20 cellular contexts compared by ENCODE assay signal in genomic region chr20:20709858-20710257, GRCh38. TPM values are rescaled to one million over a fixed set of nuclear protein-coding genes. Genes with fewer than 3 reads are reported as not detected.
DNase-seq lines count a peak whose midpoint lies in the region; ATAC-seq, FAIRE-seq and TF ChIP-seq lines count a peak whose summit lies in the region.
"Had no signal": no experiment of that assay in that cellular context is flagged by ENCODE, and none has a peak within 500 bp of the region (broad histone marks: within the 10 kb centered on the region; RNA-seq: fewer than 3 reads in every experiment).

No MANE protein-coding gene starts in this region.

- H3F3A ChIP-seq in smooth muscle cell (ENCODE audit: low read depth): no peaks in the 10 kb centered on the region

- H3K27me3 Mint-ChIP-seq in activated CD4-positive, alpha-beta T cell treated with anti-CD3 and anti-CD28 coated beads, Interleukin-2, amount 10 ng/mL, durations not matched to agents 24 days and 14 days: no peaks in the 10 kb centered on the region
- H3K27me3 Mint-ChIP-seq: naive B cell had no signal

- H3K4me2 ChIP-seq in K562 (ENCODE audit: insufficient read depth, low read length): no peak overlapping the region
- no peak overlapping the region for H3K4me2 ChIP-seq in smooth muscle cell

- no peak for TF ChIP-seq RAD21 in K562 (CRISPR knock-in tag; conservative IDR thresholded peaks at IDR 0.05 in 1 of 2, IDR thresholded peaks at IDR 0.05 in 1 of 2)

- no peak for ATAC-seq in K562
- no peak for ATAC-seq in right lobe of liver
- ATAC-seq: activated naive CD4-positive, alpha-beta T cell treated with anti-CD3 and anti-CD28 coated beads, Interleukin-2, amount 50 U/mL, for 72 hours had no signal

- in situ Hi-C loops in K562 (cut with MboI): no loop called here

- no peak overlapping the region for H3K9ac ChIP-seq in K562 (ENCODE audit: insufficient read depth in 1 of 2, low read depth in 2 of 2, low read length in 2 of 2)
- no peak overlapping the region for H3K9ac ChIP-seq in smooth muscle cell (ENCODE audit: low read depth)

- H3K27ac ChIP-seq in HL-60 (replicated peaks) (peak overlapping the region; percentile 83), K562 (ENCODE audit: extremely low read depth, low read depth, low read length) (no peak overlapping the region), right lobe of liver (peak overlapping the region; percentile 81 to 90 (median 90)), smooth muscle cell (ENCODE audit: low read depth) (no peak overlapping the region), RWPE1 (no peak overlapping the region), uterus (peak overlapping the region in 1 of 2 donors; percentile 26)
- H3K27ac ChIP-seq: cardiac muscle cell had no signal

- DNase-seq in HL-60 (ENCODE audit: low read depth in 1 of 2, low spot score in 1 of 2): no peak
- DNase-seq in K562 (ENCODE audit: extremely low read depth in 1 of 4, low spot score in 3 of 4): no peak
- no peak for DNase-seq in right lobe of liver
- no peak for DNase-seq in smooth muscle cell (lab: John Stamatoyannopoulos, UW; ENCODE audit: unreplicated experiment)
- DNase-seq in RWPE1 (ENCODE audit: low spot score): no peak
- DNase-seq in uterus: no peak
- no peak for DNase-seq in activated CD4-positive, alpha-beta T cell treated with anti-CD3 and anti-CD28 coated beads, Interleukin-2, amount 10 ng/mL, durations not matched to agents 24 days and 14 days
- DNase-seq: activated CD4-positive, CD25-positive, alpha-beta regulatory T cell treated with anti-CD3 and anti-CD28 coated beads, Interleukin-2, amount 50 U/mL, for 72 hours; BE2C; DMS 273 treated with DMSO at 0.1 percent for 48 hours; effector memory CD4-positive, alpha-beta T cell; H7; naive B cell; NCI-H1694 treated with DMSO at 0.1 percent for 48 hours; NCI-H446 treated with DMSO at 0.1 percent for 48 hours; SHP77 treated with DMSO at 0.1 percent for 48 hours; substantia nigra had no signal

- no peaks in the 10 kb centered on the region for H3K9me3 Mint-ChIP-seq in activated CD4-positive, alpha-beta T cell treated with anti-CD3 and anti-CD28 coated beads, Interleukin-2, amount 10 ng/mL, durations not matched to agents 24 days and 14 days
- H3K9me3 Mint-ChIP-seq: T-helper 1 cell treated with Interleukin-12 subunit alpha and Interleukin-12 subunit beta and Interleukin-4 antibody, amounts not matched to agents 30 μg/mL and 1 μg/mL, for 36 hours had no signal

- CTCF ChIA-PET in K562 (lab: Yijun Ruan, JAX; ENCODE audit: low intra/inter-chr PET ratio): no interaction called here
- CTCF ChIA-PET in RWPE1 (lab: Yijun Ruan, JAX): no interaction called here

- H3K4me1 ChIP-seq in K562 (replicated peaks in 1 of 2; ENCODE audit: control insufficient read depth in 2 of 2, insufficient read depth in 2 of 2, low read length in 2 of 2) (peaks cover 13% of the 10 kb centered on the region in 2 experiments; a peak in 4 of 5 replicates), right lobe of liver (peaks cover 0 to 38% (median 13%) of the 10 kb centered on the region in 4 donors), smooth muscle cell (ENCODE audit: low read depth) (peaks cover 12% of the 10 kb centered on the region), uterus (no peaks in the 10 kb centered on the region)
- H3K4me1 ChIP-seq: BE2C had no signal

- TF ChIP-seq EP300 in K562 (IDR thresholded peaks at IDR 0.05; ENCODE audit: low read length): no peak

- 66% methylated on average over 4 of the region's 4 CpGs for WGBS in K562 (ENCODE audit: insufficient coverage, low coverage, missing lambda C conversion rate)
- 37% methylated on average over 4 of the region's 4 CpGs for WGBS in right lobe of liver (ENCODE audit: insufficient coverage, low coverage, low lambda C conversion rate, missing lambda C conversion rate)
- 95% methylated on average over 4 of the region's 4 CpGs for WGBS in smooth muscle cell (ENCODE audit: low lambda C conversion rate)

- no peak for FAIRE-seq in K562 (lab: Jason Lieb, UNC)

- no peak for TF ChIP-seq POLR2A in K562 (conservative IDR thresholded peaks at IDR 0.05)
- no peak for TF ChIP-seq POLR2A in right lobe of liver (IDR thresholded peaks at IDR 0.05)
- no peak for TF ChIP-seq POLR2A in uterus (IDR thresholded peaks at IDR 0.05)

- H3K9me3 ChIP-seq in K562 (replicated peaks; ENCODE audit: control insufficient read depth, insufficient read depth, low read depth, low read length): no peaks in the 10 kb centered on the region
- H3K9me3 ChIP-seq in right lobe of liver: no peaks in the 10 kb centered on the region
- H3K9me3 ChIP-seq in smooth muscle cell (replicated peaks; ENCODE audit: low read depth): no peaks in the 10 kb centered on the region
- H3K9me3 ChIP-seq in uterus: no peaks in the 10 kb centered on the region
- H3K9me3 ChIP-seq: BE2C had no signal

- intact Hi-C loops in K562 (cut with micrococcal nuclease) (no loop called here), right lobe of liver (cut with DNase I) (no loop called here), uterus (cut with DNase I; ENCODE audit: low total_unique reads) (no loop called here)
- intact Hi-C loops in activated CD4-positive, alpha-beta T cell treated with anti-CD3 and anti-CD28 coated beads, Interleukin-2, amount 10 ng/mL, durations not matched to agents 24 days and 14 days (cut with micrococcal nuclease): loop anchor here (5.0 kb wide), 3 partner anchors 213 to 693 kb away; partner anchors contain the start of genes INSM1 and NAA20

- no peaks in the 10 kb centered on the region for H3K9me1 ChIP-seq in K562 (ENCODE audit: control insufficient read depth, insufficient read depth, low read length)

- H3K36me3 ChIP-seq in K562 (ENCODE audit: control insufficient read depth, insufficient read depth, low read length) (no peaks in the 10 kb centered on the region), right lobe of liver (no peaks in the 10 kb centered on the region), smooth muscle cell (ENCODE audit: low read depth) (no peaks in the 10 kb centered on the region), uterus (no peaks in the 10 kb centered on the region)
- H3K36me3 ChIP-seq: BE2C, cardiac muscle cell had no signal

- TF ChIP-seq CTCF in HL-60 (IDR thresholded peaks at IDR 0.05; ENCODE audit: insufficient read depth, low read length): no peak
- TF ChIP-seq CTCF in K562 (IDR thresholded peaks at IDR 0.05 in 2 of 3, conservative IDR thresholded peaks at IDR 0.05 in 1 of 3; ENCODE audit: insufficient read depth in 2 of 3, low read depth in 1 of 3, low read length in 3 of 3): no peak
- no peak for TF ChIP-seq CTCF in right lobe of liver (IDR thresholded peaks at IDR 0.05)
- no peak for TF ChIP-seq CTCF in smooth muscle cell (IDR thresholded peaks at IDR 0.05; ENCODE audit: borderline replicate concordance, insufficient read depth, poor library complexity, severe bottlenecking)
- TF ChIP-seq CTCF in RWPE1 (conservative IDR thresholded peaks at IDR 0.05; ENCODE audit: low read depth): no peak
- TF ChIP-seq CTCF in uterus (IDR thresholded peaks at IDR 0.05): no peak

- peaks cover 35% of the 10 kb centered on the region for H3K4me1 Mint-ChIP-seq in activated CD4-positive, alpha-beta T cell treated with anti-CD3 and anti-CD28 coated beads, Interleukin-2, amount 10 ng/mL, durations not matched to agents 24 days and 14 days

- no TSS peak for BruUV-seq in K562 (replicated peaks; lab: Mats Ljungman, UMichigan)

- no peak overlapping the region for H3K4me3 Mint-ChIP-seq in activated CD4-positive, alpha-beta T cell treated with anti-CD3 and anti-CD28 coated beads, Interleukin-2, amount 10 ng/mL, durations not matched to agents 24 days and 14 days

- H2AFZ ChIP-seq in K562 (ENCODE audit: low read depth, low read length) (no peak overlapping the region), smooth muscle cell (ENCODE audit: low read depth) (no peak overlapping the region)

- no peak overlapping the region for H3K27ac Mint-ChIP-seq in activated CD4-positive, alpha-beta T cell treated with anti-CD3 and anti-CD28 coated beads, Interleukin-2, amount 10 ng/mL, durations not matched to agents 24 days and 14 days

- no peaks in the 10 kb centered on the region for H4K20me1 ChIP-seq in K562 (replicated peaks; ENCODE audit: control insufficient read depth, insufficient read depth, low read length)
- no peaks in the 10 kb centered on the region for H4K20me1 ChIP-seq in smooth muscle cell (ENCODE audit: low read depth)

- no peaks in the 10 kb centered on the region for H3K27me3 ChIP-seq in HL-60 (ENCODE audit: insufficient read depth, poor library complexity, severe bottlenecking)
- H3K27me3 ChIP-seq in K562 (ENCODE audit: control insufficient read depth in 2 of 2, insufficient read depth in 2 of 2, low read length in 2 of 2): no peaks in the 10 kb centered on the region
- H3K27me3 ChIP-seq in right lobe of liver: no peaks in the 10 kb centered on the region
- H3K27me3 ChIP-seq in smooth muscle cell (ENCODE audit: low read depth): no peaks in the 10 kb centered on the region
- H3K27me3 ChIP-seq in uterus: no peaks in the 10 kb centered on the region
- H3K27me3 ChIP-seq: BE2C, cardiac muscle cell had no signal

- peaks cover 17% of the 10 kb centered on the region for H3K36me3 Mint-ChIP-seq in activated CD4-positive, alpha-beta T cell treated with anti-CD3 and anti-CD28 coated beads, Interleukin-2, amount 10 ng/mL, durations not matched to agents 24 days and 14 days (ENCODE audit: low read depth)

- peak overlapping the region; percentile 98 for H3K4me3 ChIP-seq in HL-60 (replicated peaks; ENCODE audit: insufficient read depth, low read length)
- H3K4me3 ChIP-seq in K562: no peak overlapping the region
- H3K4me3 ChIP-seq in right lobe of liver: peak overlapping the region; percentile 4 to 85 (median 81)
- peak overlapping the region; percentile 95 for H3K4me3 ChIP-seq in smooth muscle cell
- H3K4me3 ChIP-seq in uterus: no peak overlapping the region
- H3K4me3 ChIP-seq: cardiac muscle cell had no signal

- POLR2A ChIA-PET in K562 (lab: Yijun Ruan, JAX): no interaction called here
- POLR2A ChIA-PET in RWPE1 (lab: Yijun Ruan, JAX; ENCODE audit: low non-redundant PET): no interaction called here

- H3K79me2 ChIP-seq in K562 (ENCODE audit: control insufficient read depth, insufficient read depth, low read length) (no peaks in the 10 kb centered on the region), smooth muscle cell (ENCODE audit: low read depth) (peaks cover 10% of the 10 kb centered on the region)

RNA-seq across cellular contexts. Expression of gene RALGAPA2, which starts 2.6 kb away (rescaled TPM):
- 4.5 and 13.9 TPM in 2 replicates for total RNA-seq in K562 (2011; cell fraction: chromatin; rRNA removed; ENCODE audit: low replicate concordance)
- total RNA-seq in K562 (2011; cell fraction: nucleolus; rRNA removed): 3.2 and 3.8 TPM in 2 replicates
- total RNA-seq in K562 (2011; cell fraction: nucleoplasm; rRNA removed): 5.8 and 6.6 TPM in 2 replicates
- 1.2 and 1.6 TPM in 2 replicates for total RNA-seq in K562 (2014; rRNA removed)
- total RNA-seq in K562 (2014; rRNA removed; fragmentation: Illumina TruSeq; extraction: Trizol): 1.5 and 2.1 TPM in 2 replicates
- total RNA-seq in K562 (2015; rRNA removed; fragmentation: Illumina TruSeq; extraction: Trizol): 1.4 and 1.6 TPM in 2 replicates
- total RNA-seq in K562 (2021): 2.3 and 2.7 TPM in 2 replicates
- polyA plus RNA-seq in K562 (2011; rRNA removed): 1.7 and 2.0 TPM in 2 replicates
- 0.75 and 1.5 TPM in 2 replicates for polyA plus RNA-seq in K562 (2011; cell fraction: cytosol; rRNA removed)
- 4.6 and 5.6 TPM in 2 replicates for polyA plus RNA-seq in K562 (2011; cell fraction: nucleus; rRNA removed)
- 1.1 and 2.3 TPM in 2 replicates for polyA plus RNA-seq in K562 (2012)
- polyA plus RNA-seq in K562 (2014; fragmentation: Illumina TruSeq; extraction: Trizol): 1.6 and 2.4 TPM in 2 replicates
- polyA plus RNA-seq in K562 (2014; fragmentation: Nextera tagmentation; extraction: Ambion mirVana): under 1 TPM; 0.35 to 0.42 TPM
- 1.2 TPM in 2 replicates for polyA plus RNA-seq in K562 (2014; rRNA removed)
- 4.7 and 6.6 TPM in 2 replicates for polyA minus RNA-seq in K562 (2011; rRNA and poly(A)+ RNA removed)
- polyA minus RNA-seq in K562 (2011; cell fraction: cytosol; rRNA and poly(A)+ RNA removed): 1.5 and 3.2 TPM in 2 replicates
- polyA minus RNA-seq in K562 (2011; cell fraction: nucleus; rRNA and poly(A)+ RNA removed): 7.3 and 16.2 TPM in 2 replicates
- 10 to 100 TPM; 38.3 to 76.7 (median 62.7) TPM for total RNA-seq in right lobe of liver
- 5.7 and 6.2 TPM in 2 replicates for total RNA-seq in smooth muscle cell
- polyA plus RNA-seq in smooth muscle cell: 2.8 and 3.5 TPM in 2 replicates
- total RNA-seq in uterus: 10 to 100 TPM; 25.9 to 48.9 (median 38.6) TPM
- 14.6 and 18.7 TPM in 2 replicates for total RNA-seq in activated CD4-positive, alpha-beta T cell treated with anti-CD3 and anti-CD28 coated beads, Interleukin-2, amount 10 ng/mL, durations not matched to agents 24 days and 14 days

Comparison
In these comparisons a context has a peak if more than half of its experiments do, and no peak if none do; other contexts are left out.
1. H3K27ac ChIP-seq: peak in HL-60 (single experiment) and right lobe of liver (3 of 3); none in K562 (single experiment), smooth muscle cell (single experiment) and RWPE1 (single experiment).
2. H3K4me3 ChIP-seq: peak in HL-60 (single experiment), right lobe of liver (3 of 3) and smooth muscle cell (single experiment); none in K562 (single experiment) and uterus (0 of 2).